ENCODE assay signal across 16 cellular contexts in genomic region chr2:33292063-33292462, GRCh38.
DNase-seq lines count a peak whose midpoint lies in the region; ATAC-seq and TF ChIP-seq lines count a peak whose summit lies in the region.
"Had no signal": no experiment of that assay in that cellular context is flagged by ENCODE, and none has a peak within 500 bp of the region (broad histone marks: within the 10 kb centered on the region; RNA-seq: fewer than 3 reads in every experiment).

No MANE protein-coding gene starts in this region.

- H4K20me1 ChIP-seq in PC-9 (ENCODE audit: insufficient read depth): no peaks in the 10 kb centered on the region

- H3K9me3 ChIP-seq in PC-9 (ENCODE audit: insufficient read depth, low read depth) (no peaks in the 10 kb centered on the region), colonic mucosa (no peaks in the 10 kb centered on the region), mucosa of stomach (ENCODE audit: control insufficient read depth, low read length) (no peaks in the 10 kb centered on the region), thyroid gland (no peaks in the 10 kb centered on the region)
- H3K9me3 ChIP-seq: left lung had no signal

- H3K27ac ChIP-seq in PC-9 (no peak overlapping the region), colonic mucosa (peak overlapping the region; percentile 31), thyroid gland (peak overlapping the region; percentile 36 to 68 (median 39))
- H3K27ac ChIP-seq: epithelial cell of prostate had no signal

- no peak for ATAC-seq in GM21576 (IDR thresholded peaks at IDR 0.05; ENCODE audit: unreplicated experiment)

- POLR2A ChIA-PET in PC-9 (lab: Charles Lee; ENCODE audit: unreplicated experiment): no interaction called here

- H3K27me3 ChIP-seq in PC-9 (ENCODE audit: insufficient read depth, low read depth) (no peaks in the 10 kb centered on the region), colonic mucosa (no peaks in the 10 kb centered on the region), mucosa of stomach (ENCODE audit: control insufficient read depth, insufficient read depth, low read length) (no peaks in the 10 kb centered on the region), thyroid gland (no peaks in the 10 kb centered on the region)
- H3K27me3 ChIP-seq: left lung had no signal

- no peaks in the 10 kb centered on the region for H3K9me2 ChIP-seq in PC-9 (ENCODE audit: insufficient read depth)

- 61 to 69% methylated on average over 2 of the region's 2 CpGs for WGBS in thyroid gland, 2 donors

- peak overlapping the region; percentile 73 for H3K4me2 ChIP-seq in PC-9

- TF ChIP-seq POLR2A in thyroid gland (IDR thresholded peaks at IDR 0.05): no peak

- H3K4me1 ChIP-seq in PC-9 (replicated peaks; ENCODE audit: insufficient read depth) (peaks cover 25% of the 10 kb centered on the region), colonic mucosa (no peaks in the 10 kb centered on the region), mucosa of stomach (ENCODE audit: control insufficient read depth, insufficient read depth, low read length) (peaks cover 7% of the 10 kb centered on the region), thyroid gland (peaks cover 15 to 16% of the 10 kb centered on the region in 2 donors)

- peak overlapping the region in 1 of 2 donors; percentile 7 for H3K9ac ChIP-seq in colonic mucosa (ENCODE audit: low read depth in 2 of 2, low read length in 2 of 2)
- no peak overlapping the region for H3K9ac ChIP-seq in mucosa of stomach (ENCODE audit: low read length)

- intact Hi-C loops in PC-9 (cut with micrococcal nuclease; ENCODE audit: unreplicated experiment) (no loop called here), colonic mucosa (cut with DNase I) (loop anchor here (10.0 kb wide), 1 partner anchor 517 kb away; no protein-coding TSS in a partner anchor), thyroid gland (cut with DNase I) (no loop called here)

- no TSS peak for BruUV-seq in PC-9 (replicated peaks; lab: Mats Ljungman, UMichigan)

- no peaks in the 10 kb centered on the region for H3K79me2 ChIP-seq in PC-9 (ENCODE audit: low read depth)

- H3K4me3 ChIP-seq in PC-9: no peak overlapping the region
- no peak overlapping the region for H3K4me3 ChIP-seq in colonic mucosa
- H3K4me3 ChIP-seq in mucosa of stomach (ENCODE audit: low read length): peak overlapping the region; percentile 7
- H3K4me3 ChIP-seq in thyroid gland (replicated peaks in 1 of 3): no peak overlapping the region
- H3K4me3 ChIP-seq: left lung had no signal

- H3K36me3 ChIP-seq in PC-9 (ENCODE audit: low read depth) (no peaks in the 10 kb centered on the region), colonic mucosa (no peaks in the 10 kb centered on the region), mucosa of stomach (ENCODE audit: control insufficient read depth, insufficient read depth, low read length) (no peaks in the 10 kb centered on the region), thyroid gland (no peaks in the 10 kb centered on the region)
- H3K36me3 ChIP-seq: left lung had no signal

- no peak for TF ChIP-seq CTCF in PC-9 (conservative IDR thresholded peaks at IDR 0.05)
- no peak for TF ChIP-seq CTCF in colonic mucosa (IDR thresholded peaks at IDR 0.05)
- TF ChIP-seq CTCF in thyroid gland (IDR thresholded peaks at IDR 0.05): no peak

- peaks cover 12% of the 10 kb centered on the region; the same call in 1 of the 2 replicates for H3F3A ChIP-seq in PC-9 (ENCODE audit: insufficient read depth, low read depth)

- CTCF ChIA-PET in PC-9 (lab: Charles Lee): no interaction called here

- 0 out of 2 replicates have a peak overlapping the region, but pooled peaks have one; percentile 63 for H2AFZ ChIP-seq in PC-9

- no peak for DNase-seq in PC-9
- DNase-seq in colonic mucosa: no peak
- DNase-seq in thyroid gland: no peak
- no peak for DNase-seq in LoVo (ENCODE audit: low spot score)
- DNase-seq in hippocampal formation (lab: John Stamatoyannopoulos, UW): no peak
- DNase-seq: activated CD4-positive, alpha-beta T cell treated with anti-CD3 and anti-CD28 coated beads, Interleukin-2, amount 50 U/mL, for 4 hours; activated naive CD8-positive, alpha-beta T cell treated with anti-CD3 and anti-CD28 coated beads, Interleukin-2, amount 10 ng/mL, durations not matched to agents 7 days and 5 days; activated T-cell treated with anti-CD3 and anti-CD28 coated beads, Interleukin-2, amount 50 U/mL, for 48 hours; cerebellar nuclear complex; hypothalamus; left lung; MM.1S; stimulated activated naive CD4-positive, alpha-beta T cell had no signal
